ENCODE assay signal across 8 cellular contexts in the genomic region with DNA sequence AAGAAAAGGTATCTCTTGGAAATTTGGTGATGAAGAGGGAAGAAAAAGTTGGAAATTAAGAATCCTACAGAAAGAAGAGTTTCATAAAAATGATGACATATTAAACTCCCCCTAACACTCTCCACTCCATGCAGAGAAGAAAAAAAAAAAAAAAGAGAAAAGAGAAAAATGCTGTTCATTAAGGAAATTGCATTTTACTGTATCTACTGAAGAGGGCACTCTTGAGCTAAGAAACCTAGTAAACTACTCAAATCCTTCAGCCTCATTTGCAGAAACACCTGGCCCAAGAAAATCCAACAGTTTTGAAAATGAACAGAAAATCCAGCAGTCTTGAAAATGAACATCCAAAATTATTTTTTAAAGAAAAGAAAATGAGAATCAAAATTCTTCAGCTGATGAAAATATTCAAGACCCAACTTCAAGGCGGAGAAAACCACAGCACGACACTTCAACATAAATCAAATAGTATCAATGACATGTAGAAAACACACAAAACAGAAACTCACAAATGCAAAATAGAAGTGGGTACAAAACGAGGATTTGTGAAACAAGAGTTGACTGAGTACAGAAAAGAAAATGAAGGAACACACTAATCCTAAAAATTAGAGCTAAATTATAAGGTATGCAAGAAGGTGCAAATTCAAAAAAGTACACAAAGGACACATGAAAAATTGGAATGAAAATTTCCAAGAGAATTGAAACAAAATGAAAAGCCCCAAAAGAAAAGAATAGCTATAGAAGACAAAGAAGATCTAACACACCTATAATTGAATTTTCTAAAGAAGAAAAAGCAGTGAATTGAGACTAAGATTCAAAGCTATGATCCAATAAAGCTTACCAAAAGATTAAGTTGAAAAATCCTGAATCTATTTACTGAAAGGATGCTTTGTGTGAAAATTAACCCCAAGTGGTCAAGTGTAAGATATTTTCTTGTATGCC.
DNase-seq lines count a peak whose midpoint lies in the region; ATAC-seq and TF ChIP-seq lines count a peak whose summit lies in the region.

No MANE protein-coding gene starts in this region.

- H3K4me1 ChIP-seq in tibial artery: no peaks in the 10 kb centered on the region

- no peak for ATAC-seq in HG03565 (IDR thresholded peaks at IDR 0.05; ENCODE audit: unreplicated experiment)

- no peaks in the 10 kb centered on the region for H3K27me3 ChIP-seq in tibial artery

- intact Hi-C loops in tibial artery (cut with DNase I; ENCODE audit: low total_unique reads): no loop called here

- no peak overlapping the region for H3K4me3 ChIP-seq in tibial artery

- H3K36me3 ChIP-seq in tibial artery: no peaks in the 10 kb centered on the region

- peak; percentile 91 for DNase-seq in DMS53 (lab: John Stamatoyannopoulos, UW)
- peak; percentile 57 for DNase-seq in LHCN-M2 (ENCODE audit: low read depth)
- peak; percentile 39 for DNase-seq in RKO (ENCODE audit: low spot score)
- peak; percentile 18 for DNase-seq in fibroblast of the conjunctiva (ENCODE audit: low read depth)
- DNase-seq in tibial artery: no peak
- DNase-seq in stimulated activated CD4-positive, alpha-beta T cell treated with anti-CD3 and anti-CD28 coated beads, Interleukin-12 subunit alpha, Interleukin-12 subunit beta, amount 100 ng/mL, for 4 hours: no peak
- DNase-seq in activated CD8-positive, alpha-beta memory T cell treated with anti-CD3 and anti-CD28 coated beads for 24 hours: no peak

- no peaks in the 10 kb centered on the region for H3K9me3 ChIP-seq in tibial artery

- no peak overlapping the region for H3K27ac ChIP-seq in tibial artery

- peak; percentile 31 to 32 for TF ChIP-seq CTCF in tibial artery (IDR thresholded peaks at IDR 0.05)

Comparison
In these comparisons a context has a peak if more than half of its experiments do, and no peak if none do; other contexts are left out.
1. DNase-seq: peak in DMS53 (single experiment), LHCN-M2 (single experiment), RKO (single experiment) and fibroblast of the conjunctiva (single experiment); none in tibial artery (0 of 2), stimulated activated CD4-positive, alpha-beta T cell treated with anti-CD3 and anti-CD28 coated beads, Interleukin-12 subunit alpha, Interleukin-12 subunit beta, amount 100 ng/mL, for 4 hours (single experiment) and activated CD8-positive, alpha-beta memory T cell treated with anti-CD3 and anti-CD28 coated beads for 24 hours (single experiment).